ENCODE assay signal across 8 cellular contexts in genomic region chr5:97183100-97183929, GRCh38. TPM values are rescaled to one million over a fixed set of nuclear protein-coding genes. Genes with fewer than 3 reads are reported as not detected.
DNase-seq lines count a peak whose midpoint lies in the region; TF ChIP-seq lines count a peak whose summit lies in the region.

RIOK2 (minus strand) TSS chr5:97183247; CDS start chr5:97183191, 56 bp downstream.

- peaks cover 7% of the 10 kb centered on the region for H3K9me3 Mint-ChIP-seq in nephron
- peaks cover 5% of the 10 kb centered on the region for H3K9me3 Mint-ChIP-seq in stimulated activated naive CD8-positive, alpha-beta T cell treated with anti-CD3 and anti-CD28 coated beads, Interleukin-15, Interleukin-2, amounts not matched to agents 100 ng/mL and 50 ng/mL, for 24 hours

- no peaks in the 10 kb centered on the region; the same call in 1 of the 2 replicates for H3K27me3 ChIP-seq in H7 (ENCODE audit: control insufficient read depth, insufficient read depth, low read length)

- peak; percentile 96 for DNase-seq in ELF-1 (ENCODE audit: low read depth, low spot score)
- DNase-seq in H7 = peak; percentile 58
- DNase-seq in M059J (ENCODE audit: low read depth) = peak; percentile 96
- peak; percentile 93 to 97 for DNase-seq in SHP77 (lab: John Stamatoyannopoulos, UW)
- DNase-seq in activated effector memory CD4-positive, alpha-beta T cell treated with Interleukin-2 at 50 U/mL for 16 hours = peak; percentile 86
- DNase-seq in fibroblast of the aortic adventitia (ENCODE audit: low read depth) = peak; percentile 96

- H3K4me3 Mint-ChIP-seq in nephron = peak within 1 kb of the TSS; percentile 92 to 94 (median 93)
- H3K4me3 Mint-ChIP-seq in stimulated activated naive CD8-positive, alpha-beta T cell treated with anti-CD3 and anti-CD28 coated beads, Interleukin-15, Interleukin-2, amounts not matched to agents 100 ng/mL and 50 ng/mL, for 24 hours = peak within 1 kb of the TSS; percentile 91

- H3K4me3 ChIP-seq in H7 (ENCODE audit: insufficient read depth, low read depth, low read length) (peak within 1 kb of the TSS; percentile 94), fibroblast of the aortic adventitia (ENCODE audit: low read depth, low read length) (peak within 1 kb of the TSS; percentile 98)

- peak within 1 kb of the TSS; percentile 99 to 100 (median 100) for H3K27ac Mint-ChIP-seq in nephron
- H3K27ac Mint-ChIP-seq in stimulated activated naive CD8-positive, alpha-beta T cell treated with anti-CD3 and anti-CD28 coated beads, Interleukin-15, Interleukin-2, amounts not matched to agents 100 ng/mL and 50 ng/mL, for 24 hours = peak within 1 kb of the TSS; percentile 100

- TF ChIP-seq CTCF in fibroblast of the aortic adventitia (IDR thresholded peaks at IDR 0.05; ENCODE audit: insufficient read depth, low read length) (no peak), nephron (IDR thresholded peaks at IDR 0.05; ENCODE audit: unreplicated experiment in 3 of 3) (no peak)

- H3K36me3 Mint-ChIP-seq in nephron (ENCODE audit: low read depth) = peaks cover 24% of the 10 kb centered on the region
- H3K36me3 Mint-ChIP-seq in stimulated activated naive CD8-positive, alpha-beta T cell treated with anti-CD3 and anti-CD28 coated beads, Interleukin-15, Interleukin-2, amounts not matched to agents 100 ng/mL and 50 ng/mL, for 24 hours (ENCODE audit: low read depth) = peaks cover 40% of the 10 kb centered on the region

- H3K27me3 Mint-ChIP-seq in nephron (ENCODE audit: low read depth) = no peaks in the 10 kb centered on the region
- H3K27me3 Mint-ChIP-seq in stimulated activated naive CD8-positive, alpha-beta T cell treated with anti-CD3 and anti-CD28 coated beads, Interleukin-15, Interleukin-2, amounts not matched to agents 100 ng/mL and 50 ng/mL, for 24 hours = no peaks in the 10 kb centered on the region

- peaks cover 24% of the 10 kb centered on the region for H3K4me1 Mint-ChIP-seq in nephron
- H3K4me1 Mint-ChIP-seq in stimulated activated naive CD8-positive, alpha-beta T cell treated with anti-CD3 and anti-CD28 coated beads, Interleukin-15, Interleukin-2, amounts not matched to agents 100 ng/mL and 50 ng/mL, for 24 hours (ENCODE audit: low read depth) = peaks cover 35% of the 10 kb centered on the region

- peaks cover 4% of the 10 kb centered on the region for H3K36me3 ChIP-seq in H7 (replicated peaks; ENCODE audit: control insufficient read depth, insufficient read depth, low read length)

RNA-seq across cellular contexts. Expression of gene RIOK2, which starts in this region (rescaled TPM):
- total RNA-seq in H7 (2014; rRNA removed; shearing (Covaris generic)) = 19.5 and 20.4 TPM in 2 replicates
- 29.6 and 42.9 TPM in 2 replicates for total RNA-seq in M059J (2014; rRNA removed; shearing (Covaris generic))
- 24.9 and 27.5 TPM in 2 replicates for total RNA-seq in fibroblast of the aortic adventitia (ENCODE audit: low replicate concordance)

Comparison
In these comparisons a context has a peak if more than half of its experiments do, and no peak if none do; other contexts are left out.
1. Peak in every context shown above with its lines: DNase-seq and H3K4me3 ChIP-seq.